9 cellular contexts compared by ENCODE assay signal in the genomic region with DNA sequence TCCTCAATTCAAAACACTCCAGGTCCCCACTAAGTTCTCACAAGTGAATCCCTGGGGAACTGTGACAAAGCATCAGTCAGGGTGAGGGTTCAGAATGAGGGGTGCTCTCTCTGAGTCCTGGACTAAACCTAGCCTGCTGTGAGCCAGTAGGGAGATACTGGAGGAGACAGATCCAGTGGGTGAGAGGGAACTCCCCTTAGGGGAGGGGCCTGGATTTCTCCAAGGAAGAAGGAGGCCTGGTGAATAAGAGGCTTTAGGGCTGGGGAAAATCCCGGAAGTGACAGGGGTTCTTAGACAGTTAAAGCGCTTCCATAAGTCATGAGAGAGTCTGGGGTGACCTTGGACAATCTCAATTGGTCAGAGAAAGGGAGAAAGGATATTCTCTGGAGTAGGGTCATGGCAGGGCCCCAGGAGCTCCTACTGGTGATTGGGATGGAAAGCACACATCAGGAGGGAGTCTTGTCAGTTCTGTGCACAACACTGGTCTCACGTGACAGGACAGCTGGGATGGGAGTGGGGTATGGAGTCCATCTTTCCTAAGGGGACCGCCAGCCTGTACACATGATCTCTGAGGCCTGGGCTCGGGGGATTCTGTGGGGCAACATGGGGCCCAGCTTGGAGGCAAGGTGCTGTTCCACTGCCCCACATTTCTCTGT. TPM values are rescaled to one million over a fixed set of nuclear protein-coding genes. Genes with fewer than 3 reads are reported as not detected.
A peak's percentile ranks its signal among the peaks of the same experiment; 100 is the strongest.
DNase-seq lines count a peak whose midpoint lies in the region; ATAC-seq, FAIRE-seq and TF ChIP-seq lines count a peak whose summit lies in the region.
"Had no signal": no experiment of that assay in that cellular context is flagged by ENCODE, and none has a peak within 500 bp of the region (broad histone marks: within the 10 kb centered on the region; RNA-seq: fewer than 3 reads in every experiment).

No MANE protein-coding gene starts in this region.

- no peak overlapping the region for H2AFZ ChIP-seq in K562 (ENCODE audit: low read depth, low read length)

- TF ChIP-seq CTCF in AG09309 (IDR thresholded peaks at IDR 0.05; ENCODE audit: control insufficient read depth, insufficient read depth, low read depth, low read length, missing control alignments) (no peak), K562 (IDR thresholded peaks at IDR 0.05 in 2 of 3, conservative IDR thresholded peaks at IDR 0.05 in 1 of 3; ENCODE audit: insufficient read depth in 2 of 3, low read depth in 1 of 3, low read length in 3 of 3) (no peak)

- H3K9ac ChIP-seq in HUES6 (ENCODE audit: low read length) = no peak overlapping the region
- peak overlapping the region in 1 of 2 experiments; percentile 91; a peak in 3 of 4 replicates for H3K9ac ChIP-seq in K562 (ENCODE audit: insufficient read depth in 1 of 2, low read depth in 2 of 2, low read length in 2 of 2)

- POLR2A ChIA-PET in K562 (lab: Yijun Ruan, JAX) = interaction anchor here (0.5 to 0.7 kb wide), 3 partner anchors 10 to 98 kb away, joined by 3 read pairs; partner anchors contain the start of genes CCDC157 and SF3A1

- no peaks in the 10 kb centered on the region for H3K9me3 ChIP-seq in HUES6 (ENCODE audit: control insufficient read depth, insufficient read depth, low read depth, low read length)
- H3K9me3 ChIP-seq in K562 (replicated peaks; ENCODE audit: control insufficient read depth, insufficient read depth, low read depth, low read length) = no peaks in the 10 kb centered on the region
- H3K9me3 ChIP-seq in thymus (ENCODE audit: control insufficient read depth) = no peaks in the 10 kb centered on the region

- CTCF ChIA-PET in K562 (lab: Yijun Ruan, JAX; ENCODE audit: low intra/inter-chr PET ratio) = interaction anchor here (0.6 kb wide), 1 partner anchor 66 kb away, joined by 3 read pairs; no protein-coding TSS in a partner anchor

- 42% methylated on average over 4 of the region's 5 CpGs for WGBS in K562 (ENCODE audit: insufficient coverage, low coverage, missing lambda C conversion rate)
- 86% methylated on average over 5 of the region's 5 CpGs for WGBS in thymus

- no peak for TF ChIP-seq POLR2A in K562 (conservative IDR thresholded peaks at IDR 0.05)

- peak overlapping the region; percentile 66 for H3K4me2 ChIP-seq in K562 (ENCODE audit: insufficient read depth, low read length)

- BruUV-seq in K562 (replicated peaks; lab: Mats Ljungman, UMichigan) = no TSS peak

- H3K27ac ChIP-seq in HUES6 (ENCODE audit: low read depth, low read length) (no peak overlapping the region), K562 (ENCODE audit: extremely low read depth, low read depth, low read length) (peak overlapping the region; percentile 21; the same call in 1 of the 3 replicates), layer of hippocampus (ENCODE audit: low read depth, low read length) (peak overlapping the region; percentile 38), thymus (ENCODE audit: low read depth) (no peak overlapping the region)

- H3K9me1 ChIP-seq in K562 (ENCODE audit: control insufficient read depth, insufficient read depth, low read length) = no peaks in the 10 kb centered on the region

- H3K4me3 ChIP-seq in AG09309 (ENCODE audit: control insufficient read depth, low read depth, low read length) (peak overlapping the region; percentile 79), HUES6 (ENCODE audit: low read depth, low read length) (peak overlapping the region; percentile 94; the same call in 1 of the 2 replicates), K562 (no peak overlapping the region), thymus (ENCODE audit: low read length) (peak overlapping the region; percentile 89)

- in situ Hi-C loops in K562 (cut with MboI) = no loop called here

- no peak for TF ChIP-seq RAD21 in K562 (CRISPR knock-in tag; conservative IDR thresholded peaks at IDR 0.05 in 1 of 2, IDR thresholded peaks at IDR 0.05 in 1 of 2)

- H3K36me3 ChIP-seq in HUES6 (ENCODE audit: control insufficient read depth, insufficient read depth, low read length) = no peaks in the 10 kb centered on the region
- peaks cover 10% of the 10 kb centered on the region; the same call in 1 of the 3 replicates for H3K36me3 ChIP-seq in K562 (ENCODE audit: control insufficient read depth, insufficient read depth, low read length)
- peaks cover 12% of the 10 kb centered on the region for H3K36me3 ChIP-seq in thymus (ENCODE audit: control insufficient read depth, insufficient read depth)

- TF ChIP-seq EP300 in K562 (IDR thresholded peaks at IDR 0.05; ENCODE audit: low read length) = no peak

- ATAC-seq in K562 (no peak), GM19395 (IDR thresholded peaks at IDR 0.05; ENCODE audit: unreplicated experiment) (no peak)

- no peaks in the 10 kb centered on the region for H3K27me3 ChIP-seq in HUES6 (ENCODE audit: control insufficient read depth, insufficient read depth, low read length)
- no peaks in the 10 kb centered on the region for H3K27me3 ChIP-seq in K562 (ENCODE audit: control insufficient read depth in 2 of 2, insufficient read depth in 2 of 2, low read length in 2 of 2)
- H3K27me3 ChIP-seq in layer of hippocampus (ENCODE audit: control insufficient read depth, insufficient read depth, low read length) = no peaks in the 10 kb centered on the region
- H3K27me3 ChIP-seq in thymus (ENCODE audit: control insufficient read depth, insufficient read depth) = no peaks in the 10 kb centered on the region

- no peak for FAIRE-seq in K562 (lab: Jason Lieb, UNC)

- H4K20me1 ChIP-seq in K562 (replicated peaks; ENCODE audit: control insufficient read depth, insufficient read depth, low read length) = no peaks in the 10 kb centered on the region

- DNase-seq in AG09309 (ENCODE audit: low read depth) (peak; percentile 68), K562 (ENCODE audit: extremely low read depth in 1 of 4, low spot score in 3 of 4) (peak in 3 of 4 experiments; percentile 38 to 54 (median 41)), NCI-H146 treated with DMSO at 0.1 percent for 48 hours (lab: John Stamatoyannopoulos, UW; ENCODE audit: unreplicated experiment) (no peak), cortex of kidney (lab: John Stamatoyannopoulos, UW) (no peak)

- peaks cover 22% of the 10 kb centered on the region for H3K4me1 ChIP-seq in HUES6 (ENCODE audit: control insufficient read depth, insufficient read depth, low read length)
- peaks cover 24 to 28% of the 10 kb centered on the region in 2 experiments; a peak in 4 of 5 replicates for H3K4me1 ChIP-seq in K562 (replicated peaks in 1 of 2; ENCODE audit: control insufficient read depth in 2 of 2, insufficient read depth in 2 of 2, low read length in 2 of 2)
- peaks cover 33% of the 10 kb centered on the region for H3K4me1 ChIP-seq in thymus (ENCODE audit: control insufficient read depth, insufficient read depth, low read length)

- intact Hi-C loops in K562 (cut with micrococcal nuclease) = no loop called here

- H3K79me2 ChIP-seq in K562 (ENCODE audit: control insufficient read depth, insufficient read depth, low read length) = peaks cover 11% of the 10 kb centered on the region

RNA-seq across cellular contexts. Expression of gene TBC1D10A, which starts 1.5 kb away (rescaled TPM):
- total RNA-seq in K562 (2011; cell fraction: chromatin; rRNA removed; ENCODE audit: low replicate concordance) = 11.9 and 35.0 TPM in 2 replicates
- 24.2 and 26.7 TPM in 2 replicates for total RNA-seq in K562 (2011; cell fraction: nucleolus; rRNA removed)
- 15.3 and 17.6 TPM in 2 replicates for total RNA-seq in K562 (2011; cell fraction: nucleoplasm; rRNA removed)
- 7.5 and 7.8 TPM in 2 replicates for total RNA-seq in K562 (2014; rRNA removed)
- total RNA-seq in K562 (2014; rRNA removed; fragmentation: Illumina TruSeq; extraction: Trizol) = 2.0 and 2.3 TPM in 2 replicates
- 4.6 and 5.0 TPM in 2 replicates for total RNA-seq in K562 (2015; rRNA removed; fragmentation: Illumina TruSeq; extraction: Trizol)
- total RNA-seq in K562 (2021) = 9.8 and 10.4 TPM in 2 replicates
- 6.0 and 8.2 TPM in 2 replicates for polyA plus RNA-seq in K562 (2011; rRNA removed)
- polyA plus RNA-seq in K562 (2011; cell fraction: cytosol; rRNA removed) = 7.5 and 14.2 TPM in 2 replicates
- polyA plus RNA-seq in K562 (2011; cell fraction: nucleus; rRNA removed) = 19.8 and 29.9 TPM in 2 replicates
- 5.9 and 11.4 TPM in 2 replicates for polyA plus RNA-seq in K562 (2012)
- polyA plus RNA-seq in K562 (2014; fragmentation: Illumina TruSeq; extraction: Trizol) = 4.3 and 6.2 TPM in 2 replicates
- under 1 TPM; 0.13 to 0.18 TPM for polyA plus RNA-seq in K562 (2014; fragmentation: Nextera tagmentation; extraction: Ambion mirVana)
- polyA plus RNA-seq in K562 (2014; rRNA removed) = 5.8 and 7.9 TPM in 2 replicates
- polyA minus RNA-seq in K562 (2011; rRNA and poly(A)+ RNA removed) = 4.2 and 5.3 TPM in 2 replicates
- polyA minus RNA-seq in K562 (2011; cell fraction: cytosol; rRNA and poly(A)+ RNA removed) = 5.8 and 6.6 TPM in 2 replicates
- polyA minus RNA-seq in K562 (2011; cell fraction: nucleus; rRNA and poly(A)+ RNA removed) = 7.9 and 9.3 TPM in 2 replicates
- 39.0 TPM for polyA plus RNA-seq in thymus

RNA-seq across cellular contexts. Expression of gene SF3A1, which starts 31.5 kb away (rescaled TPM):
- 97.8 and 155 TPM in 2 replicates for total RNA-seq in K562 (2011; cell fraction: chromatin; rRNA removed; ENCODE audit: low replicate concordance)
- total RNA-seq in K562 (2011; cell fraction: nucleolus; rRNA removed) = 57.5 and 59.2 TPM in 2 replicates
- total RNA-seq in K562 (2011; cell fraction: nucleoplasm; rRNA removed) = 64.3 and 68.5 TPM in 2 replicates
- total RNA-seq in K562 (2014; rRNA removed) = 53.7 and 89.0 TPM in 2 replicates
- total RNA-seq in K562 (2014; rRNA removed; fragmentation: Illumina TruSeq; extraction: Trizol) = 12.3 and 12.8 TPM in 2 replicates
- 13.0 and 21.3 TPM in 2 replicates for total RNA-seq in K562 (2015; rRNA removed; fragmentation: Illumina TruSeq; extraction: Trizol)
- total RNA-seq in K562 (2021) = 223 and 228 TPM in 2 replicates
- 8.6 and 29.3 TPM in 2 replicates for polyA plus RNA-seq in K562 (2011; rRNA removed)
- 13.3 and 16.5 TPM in 2 replicates for polyA plus RNA-seq in K562 (2011; cell fraction: cytosol; rRNA removed)
- polyA plus RNA-seq in K562 (2011; cell fraction: nucleus; rRNA removed) = 39.0 and 54.0 TPM in 2 replicates
- polyA plus RNA-seq in K562 (2012) = 151 and 159 TPM in 2 replicates
- polyA plus RNA-seq in K562 (2014; fragmentation: Illumina TruSeq; extraction: Trizol) = 113 and 116 TPM in 2 replicates
- polyA plus RNA-seq in K562 (2014; fragmentation: Nextera tagmentation; extraction: Ambion mirVana) = 1 to 10 TPM; 6.7 to 8.2 TPM
- polyA plus RNA-seq in K562 (2014; rRNA removed) = 29.4 and 38.3 TPM in 2 replicates
- 25.9 and 43.8 TPM in 2 replicates for polyA minus RNA-seq in K562 (2011; rRNA and poly(A)+ RNA removed)
- 99.3 and 217 TPM in 2 replicates for polyA minus RNA-seq in K562 (2011; cell fraction: cytosol; rRNA and poly(A)+ RNA removed)
- 39.0 and 40.8 TPM in 2 replicates for polyA minus RNA-seq in K562 (2011; cell fraction: nucleus; rRNA and poly(A)+ RNA removed)
- polyA plus RNA-seq in thymus = 25.7 TPM

RNA-seq across cellular contexts. Expression of gene CCDC157, which starts 31.6 kb away (rescaled TPM):
- 1.1 and 2.6 TPM in 2 replicates for total RNA-seq in K562 (2011; cell fraction: chromatin; rRNA removed; ENCODE audit: low replicate concordance)
- 2.2 and 2.4 TPM in 2 replicates for total RNA-seq in K562 (2011; cell fraction: nucleolus; rRNA removed)
- total RNA-seq in K562 (2011; cell fraction: nucleoplasm; rRNA removed) = 1.3 and 1.4 TPM in 2 replicates
- total RNA-seq in K562 (2014; rRNA removed) (1.00 and 1.0 TPM in 2 replicates), K562 (2014; rRNA removed; fragmentation: Illumina TruSeq; extraction: Trizol) (0.18 and 0.22 TPM in 2 replicates), K562 (2015; rRNA removed; fragmentation: Illumina TruSeq; extraction: Trizol) (0.34 and 0.47 TPM in 2 replicates), K562 (2021) (0.80 and 0.85 TPM in 2 replicates)
- polyA plus RNA-seq in K562 (2011; rRNA removed) (1.3 and 1.4 TPM in 2 replicates), K562 (2014; fragmentation: Illumina TruSeq; extraction: Trizol) (0.68 and 0.94 TPM in 2 replicates), K562 (2014; fragmentation: Nextera tagmentation; extraction: Ambion mirVana) (under 1 TPM; 0.04 to 0.18 TPM), K562 (2014; rRNA removed) (0.85 and 0.95 TPM in 2 replicates), thymus (3.2 TPM)
- polyA plus RNA-seq in K562 (2011; cell fraction: cytosol; rRNA removed) = 2.2 and 3.5 TPM in 2 replicates
- 1.9 and 3.3 TPM in 2 replicates for polyA plus RNA-seq in K562 (2011; cell fraction: nucleus; rRNA removed)
- 0.96 and 1.1 TPM in 2 replicates for polyA plus RNA-seq in K562 (2012)
- polyA minus RNA-seq in K562 (2011; rRNA and poly(A)+ RNA removed) = 0.33 and 0.46 TPM in 2 replicates
- not detected in 2 replicates for polyA minus RNA-seq in K562 (2011; cell fraction: cytosol; rRNA and poly(A)+ RNA removed)
- 0.67 and 1.8 TPM in 2 replicates for polyA minus RNA-seq in K562 (2011; cell fraction: nucleus; rRNA and poly(A)+ RNA removed)

RNA-seq across cellular contexts. Expression of gene CASTOR1, which starts 35.9 kb away (rescaled TPM):
- total RNA-seq in K562 (2011; cell fraction: chromatin; rRNA removed; ENCODE audit: low replicate concordance) = 2.1 and 7.3 TPM in 2 replicates
- 5.5 and 6.8 TPM in 2 replicates for total RNA-seq in K562 (2011; cell fraction: nucleolus; rRNA removed)
- total RNA-seq in K562 (2011; cell fraction: nucleoplasm; rRNA removed) = 2.4 and 4.0 TPM in 2 replicates
- 1.2 and 1.3 TPM in 2 replicates for total RNA-seq in K562 (2014; rRNA removed)
- total RNA-seq in K562 (2014; rRNA removed; fragmentation: Illumina TruSeq; extraction: Trizol) = 0.47 TPM in 1 of 2 replicates, not detected in the other
- 0.72 and 1.1 TPM in 2 replicates for total RNA-seq in K562 (2015; rRNA removed; fragmentation: Illumina TruSeq; extraction: Trizol)
- 2.6 and 3.1 TPM in 2 replicates for total RNA-seq in K562 (2021)
- polyA plus RNA-seq in K562 (2011; rRNA removed) = 2.5 and 3.2 TPM in 2 replicates
- polyA plus RNA-seq in K562 (2011; cell fraction: cytosol; rRNA removed) = 3.5 and 7.9 TPM in 2 replicates
- polyA plus RNA-seq in K562 (2011; cell fraction: nucleus; rRNA removed) = 10.1 and 12.6 TPM in 2 replicates
- 2.1 and 2.2 TPM in 2 replicates for polyA plus RNA-seq in K562 (2012)
- 0.96 and 0.98 TPM in 2 replicates for polyA plus RNA-seq in K562 (2014; fragmentation: Illumina TruSeq; extraction: Trizol)
- polyA plus RNA-seq in K562 (2014; fragmentation: Nextera tagmentation; extraction: Ambion mirVana) = under 1 TPM; 0.35 to 0.56 TPM
- polyA plus RNA-seq in K562 (2014; rRNA removed) = 1.3 and 1.9 TPM in 2 replicates
- polyA minus RNA-seq in K562 (2011; rRNA and poly(A)+ RNA removed) = 0.49 and 0.90 TPM in 2 replicates
- 2.3 TPM in 1 of 2 replicates, not detected in the other for polyA minus RNA-seq in K562 (2011; cell fraction: cytosol; rRNA and poly(A)+ RNA removed)
- polyA minus RNA-seq in K562 (2011; cell fraction: nucleus; rRNA and poly(A)+ RNA removed) = 2.6 and 4.6 TPM in 2 replicates
- polyA plus RNA-seq in thymus = 19.6 TPM

RNA-seq across cellular contexts. Expression of gene OSM, which starts 58.5 kb away (rescaled TPM):
- total RNA-seq in K562 (2011; cell fraction: chromatin; rRNA removed; ENCODE audit: low replicate concordance) = 1.8 and 2.3 TPM in 2 replicates
- total RNA-seq in K562 (2011; cell fraction: nucleolus; rRNA removed) = 1.0 and 1.2 TPM in 2 replicates
- total RNA-seq in K562 (2011; cell fraction: nucleoplasm; rRNA removed) = 0.73 and 1.8 TPM in 2 replicates
- total RNA-seq in K562 (2014; rRNA removed) = not detected in 2 replicates
- total RNA-seq in K562 (2014; rRNA removed; fragmentation: Illumina TruSeq; extraction: Trizol) = not detected in 2 replicates
- total RNA-seq in K562 (2015; rRNA removed; fragmentation: Illumina TruSeq; extraction: Trizol) = not detected in 2 replicates
- not detected in 2 replicates for total RNA-seq in K562 (2021)
- polyA plus RNA-seq in K562 (2011; rRNA removed) = 0.08 and 0.22 TPM in 2 replicates
- 0.04 and 0.06 TPM in 2 replicates for polyA plus RNA-seq in K562 (2011; cell fraction: cytosol; rRNA removed)
- polyA plus RNA-seq in K562 (2011; cell fraction: nucleus; rRNA removed) = 0.24 and 1.6 TPM in 2 replicates
- not detected in 2 replicates for polyA plus RNA-seq in K562 (2012)
- polyA plus RNA-seq in K562 (2014; fragmentation: Illumina TruSeq; extraction: Trizol) = not detected in 2 replicates
- polyA plus RNA-seq in K562 (2014; fragmentation: Nextera tagmentation; extraction: Ambion mirVana) = not detected
- not detected in 2 replicates for polyA plus RNA-seq in K562 (2014; rRNA removed)
- polyA minus RNA-seq in K562 (2011; rRNA and poly(A)+ RNA removed) = not detected in 2 replicates
- polyA minus RNA-seq in K562 (2011; cell fraction: cytosol; rRNA and poly(A)+ RNA removed) = not detected in 2 replicates
- 0.13 TPM in 1 of 2 replicates, not detected in the other for polyA minus RNA-seq in K562 (2011; cell fraction: nucleus; rRNA and poly(A)+ RNA removed)
- 6.0 TPM for polyA plus RNA-seq in thymus
- total RNA-seq: lung microvascular endothelial cell had no signal

Comparison
In these comparisons a context has a peak if more than half of its experiments do, and no peak if none do; other contexts are left out.
1. DNase-seq: peak in AG09309 (single experiment) and K562 (3 of 4); none in NCI-H146 treated with DMSO at 0.1 percent for 48 hours (single experiment) and cortex of kidney (single experiment).
2. H3K27ac ChIP-seq: peak in K562 (single experiment) and layer of hippocampus (single experiment); none in HUES6 (single experiment) and thymus (single experiment).